ENCODE assay signal across 18 cellular contexts in genomic region chr10:11469575-11470391, GRCh38.
DNase-seq lines count a peak whose midpoint lies in the region; ATAC-seq and TF ChIP-seq lines count a peak whose summit lies in the region.
"Had no signal": no experiment of that assay in that cellular context is flagged by ENCODE, and none has a peak within 500 bp of the region (broad histone marks: within the 10 kb centered on the region; RNA-seq: fewer than 3 reads in every experiment).

No MANE protein-coding gene starts in this region.

- no CpG with 5 or more reads among the region's 22 CpGs for WGBS in H9 (ENCODE audit: extremely low coverage, insufficient read length, low lambda C conversion rate)
- no CpG with 5 or more reads among the region's 22 CpGs for WGBS in iPS DF 6.9 (ENCODE audit: insufficient coverage, insufficient read length)

- CTCF ChIA-PET in WTC11 (lab: Charles Lee), result interaction anchor here (1.0 to 1.4 kb wide), 2 partner anchors 34 to 45 kb away, joined by 5 to 9 read pairs; no protein-coding TSS in a partner anchor

- no peak overlapping the region for H4K5ac ChIP-seq in H9 (ENCODE audit: insufficient read length, low read depth, low read length)

- H3K36me3 ChIP-seq in iPS DF 6.9 (ENCODE audit: control insufficient read depth, insufficient read depth, low read length), result no peaks in the 10 kb centered on the region
- peaks cover 4% of the 10 kb centered on the region for H3K36me3 ChIP-seq in neural progenitor cell

- H3K4me3 Mint-ChIP-seq in H9 (no peak overlapping the region; a peak in 1 of 5 replicates), WTC11 (peak overlapping the region; percentile 19), neural progenitor cell (no peak overlapping the region)
- H3K4me3 Mint-ChIP-seq: CD4-positive, CD25-positive, alpha-beta regulatory T cell had no signal

- H3K18ac ChIP-seq in H9 (ENCODE audit: insufficient read length, low read depth, low read length), result peak overlapping the region; percentile 43

- H3K9me3 ChIP-seq in H9 (ENCODE audit: control insufficient read depth, low read depth, low read length) (no peaks in the 10 kb centered on the region), iPS DF 6.9 (ENCODE audit: control insufficient read depth, insufficient read depth, low read length) (no peaks in the 10 kb centered on the region), neural progenitor cell (ENCODE audit: low read depth) (no peaks in the 10 kb centered on the region)
- H3K9me3 ChIP-seq: Peyer's patch had no signal

- TF ChIP-seq CTCF in H9 (conservative IDR thresholded peaks at IDR 0.05) (no peak), WTC11 (IDR thresholded peaks at IDR 0.05) (no peak), neural progenitor cell (IDR thresholded peaks at IDR 0.05) (no peak)

- H2BK120ac ChIP-seq in H9 (ENCODE audit: low read depth, low read length, poor library complexity, severe bottlenecking), result no peak overlapping the region

- H2AFZ ChIP-seq in H9 (ENCODE audit: low read length), result no peak overlapping the region
- H2AFZ ChIP-seq in neural progenitor cell (replicated peaks), result no peak overlapping the region
- H2AFZ ChIP-seq: GM23248 had no signal

- H3K79me1 ChIP-seq in H9 (ENCODE audit: insufficient read depth, low read depth, low read length, poor library complexity, severe bottlenecking), result no peaks in the 10 kb centered on the region

- no peak overlapping the region for H2BK15ac ChIP-seq in H9 (ENCODE audit: low read depth, low read length)

- H3K36me3 Mint-ChIP-seq in H9 (ENCODE audit: insufficient read depth in 1 of 3, low read depth in 3 of 3) (peaks cover 2 to 10% (median 9%) of the 10 kb centered on the region in 3 experiments; a peak in 5 of 7 replicates), WTC11 (peaks cover 6% of the 10 kb centered on the region), neural progenitor cell (peaks cover 13% of the 10 kb centered on the region)
- H3K36me3 Mint-ChIP-seq: CD4-positive, CD25-positive, alpha-beta regulatory T cell had no signal

- peak; percentile 67 for DNase-seq in H9
- DNase-seq in WTC11 (ENCODE audit: low spot score), result peak; percentile 48
- DNase-seq in iPS DF 6.9 (ENCODE audit: low read depth, low spot score), result peak; percentile 29
- no peak for DNase-seq in neural progenitor cell (ENCODE audit: low spot score)
- no peak for DNase-seq in activated naive CD4-positive, alpha-beta T cell treated with Interleukin-2 at 50 U/mL for 16 hours
- DNase-seq: CD4-positive, CD25-positive, alpha-beta regulatory T cell; GM23248; IMR-90; NCI-H1105; NCI-H2029 treated with DMSO at 0.1 percent for 48 hours; NCI-H2171 treated with DMSO at 0.1 percent for 48 hours; NCI-H526; Peyer's patch had no signal

- no peak overlapping the region for H4K8ac ChIP-seq in H9 (replicated peaks; ENCODE audit: insufficient read length, low read depth, low read length)

- no peak overlapping the region for H3K14ac ChIP-seq in H9 (ENCODE audit: insufficient read depth, low read length)

- no peak overlapping the region for H3T11ph ChIP-seq in H9 (ENCODE audit: low read length)

- H3K4me3 ChIP-seq in iPS DF 6.9 (ENCODE audit: low read length) (no peak overlapping the region), neural progenitor cell (no peak overlapping the region)
- H3K4me3 ChIP-seq: GM12878, GM23248, Peyer's patch had no signal

- H3K27ac Mint-ChIP-seq in H9, result peak overlapping the region; percentile 9 to 78 (median 24); a peak in 4 of 7 replicates
- H3K27ac Mint-ChIP-seq in WTC11, result peak overlapping the region; percentile 77
- H3K27ac Mint-ChIP-seq in neural progenitor cell, result peak overlapping the region; percentile 10

- H4K20me1 ChIP-seq in H9 (ENCODE audit: control insufficient read depth, insufficient read depth, insufficient read length) (no peaks in the 10 kb centered on the region), neural progenitor cell (ENCODE audit: low read depth) (peaks cover 15% of the 10 kb centered on the region)

- H3K27me3 Mint-ChIP-seq in H9 (ENCODE audit: low read depth) (no peaks in the 10 kb centered on the region), WTC11 (ENCODE audit: low read depth) (no peaks in the 10 kb centered on the region), neural progenitor cell (ENCODE audit: insufficient read depth, low read depth) (peaks cover 3% of the 10 kb centered on the region)

- H3K4me2 ChIP-seq in H9 (ENCODE audit: insufficient read depth, insufficient read length, low read length), result peak overlapping the region; percentile 64
- H3K4me2 ChIP-seq in neural progenitor cell, result peak overlapping the region; percentile 27
- H3K4me2 ChIP-seq: KMS-11 had no signal

- peaks cover 3% of the 10 kb centered on the region for H3K23me2 ChIP-seq in H9 (ENCODE audit: insufficient read length, low read depth, low read length, poor library complexity, severe bottlenecking)

- peaks cover 10% of the 10 kb centered on the region for H3F3A ChIP-seq in neural progenitor cell (ENCODE audit: low read depth)

- no peak overlapping the region for H2BK20ac ChIP-seq in H9 (ENCODE audit: low read depth, low read length, poor library complexity, severe bottlenecking)

- no peak overlapping the region for H3K56ac ChIP-seq in H9 (ENCODE audit: insufficient read length, low read depth, low read length)

- H3K79me2 ChIP-seq in H9 (ENCODE audit: insufficient read depth, low read length), result no peaks in the 10 kb centered on the region
- peaks cover 16% of the 10 kb centered on the region for H3K79me2 ChIP-seq in neural progenitor cell (ENCODE audit: low read depth)

- H3K9ac ChIP-seq in H9 (ENCODE audit: extremely low read depth, insufficient read length, low read length) (peak overlapping the region; percentile 34), neural progenitor cell (no peak overlapping the region)
- H3K9ac ChIP-seq: GM23248, KMS-11 had no signal

- no peak overlapping the region for H2BK12ac ChIP-seq in H9 (ENCODE audit: insufficient read length, low read depth, low read length)

- H3K23ac ChIP-seq in H9 (ENCODE audit: insufficient read length, low read depth, low read length), result no peak overlapping the region

- H3K4me1 ChIP-seq in H9 (ENCODE audit: insufficient read depth, low read length) (peaks cover 7% of the 10 kb centered on the region), iPS DF 6.9 (ENCODE audit: control insufficient read depth, insufficient read depth, low read length) (peaks cover 9% of the 10 kb centered on the region), neural progenitor cell (peaks cover 12% of the 10 kb centered on the region)
- H3K4me1 ChIP-seq: Peyer's patch had no signal

- H3K27me3 ChIP-seq in H9 (ENCODE audit: insufficient read depth, low read length), result no peaks in the 10 kb centered on the region
- H3K27me3 ChIP-seq in iPS DF 6.9 (ENCODE audit: control insufficient read depth, insufficient read depth, low read length), result no peaks in the 10 kb centered on the region
- no peaks in the 10 kb centered on the region for H3K27me3 ChIP-seq in neural progenitor cell
- H3K27me3 ChIP-seq: Peyer's patch had no signal

- H2AK5ac ChIP-seq in H9 (ENCODE audit: insufficient read length, low read length), result no peak overlapping the region

- peak overlapping the region; percentile 33 for H2BK5ac ChIP-seq in H9 (ENCODE audit: insufficient read length, low read length)

- ATAC-seq in WTC11 (peak; percentile 69), GM19351 (IDR thresholded peaks at IDR 0.05; ENCODE audit: unreplicated experiment) (no peak), HG02938 (IDR thresholded peaks at IDR 0.05; ENCODE audit: unreplicated experiment) (no peak)
- ATAC-seq: GM12878 had no signal

- peak overlapping the region; percentile 26 for H3K27ac ChIP-seq in H9 (ENCODE audit: insufficient read length, low read depth, low read length)
- no peak overlapping the region for H3K27ac ChIP-seq in iPS DF 6.9 (ENCODE audit: low read length)
- no peak overlapping the region for H3K27ac ChIP-seq in neural progenitor cell
- H3K27ac ChIP-seq: GM23248, HL-60, KMS-11, Peyer's patch had no signal

- no peak overlapping the region for H4K91ac ChIP-seq in H9 (ENCODE audit: insufficient read length, low read depth, low read length)

- H3K4me1 Mint-ChIP-seq in H9 (peaks cover 40% of the 10 kb centered on the region in 2 experiments), WTC11 (peaks cover 43% of the 10 kb centered on the region), neural progenitor cell (peaks cover 3% of the 10 kb centered on the region)

- H3K9me3 Mint-ChIP-seq in H9 (no peaks in the 10 kb centered on the region; a peak in 1 of 5 replicates), WTC11 (no peaks in the 10 kb centered on the region), neural progenitor cell (no peaks in the 10 kb centered on the region)
- H3K9me3 Mint-ChIP-seq: CD4-positive, CD25-positive, alpha-beta regulatory T cell had no signal

- POLR2A ChIA-PET in WTC11 (lab: Charles Lee), result interaction anchor here (0.6 kb wide), 1 partner anchor 37 kb away, joined by 4 read pairs; no protein-coding TSS in a partner anchor

- H3K4ac ChIP-seq in H9 (ENCODE audit: low read depth, low read length), result no peak overlapping the region

TF ChIP-seq in WTC11, 78 proteins besides CTCF, POLR2A, EP300 and RAD21 (continues in another document):
- no peak for TF ChIP-seq PRRX2 (CRISPR knock-in tag; IDR thresholded peaks at IDR 0.05)
- no peak for TF ChIP-seq AFF4 (CRISPR knock-in tag; IDR thresholded peaks at IDR 0.05; ENCODE audit: borderline replicate concordance)
- no peak for TF ChIP-seq SOX15 (CRISPR knock-in tag; IDR thresholded peaks at IDR 0.05)

Comparison
In these comparisons a context has a peak if more than half of its experiments do, and no peak if none do; other contexts are left out.
1. DNase-seq: peak in H9 (single experiment), WTC11 (single experiment) and iPS DF 6.9 (single experiment); none in neural progenitor cell (single experiment) and activated naive CD4-positive, alpha-beta T cell treated with Interleukin-2 at 50 U/mL for 16 hours (single experiment).
2. H3K27ac Mint-ChIP-seq: peak in every context shown above with its lines; median percentile 77 in WTC11; 24 in H9; 10 in neural progenitor cell.